ENCODE assay signal across 16 cellular contexts in the genomic region with DNA sequence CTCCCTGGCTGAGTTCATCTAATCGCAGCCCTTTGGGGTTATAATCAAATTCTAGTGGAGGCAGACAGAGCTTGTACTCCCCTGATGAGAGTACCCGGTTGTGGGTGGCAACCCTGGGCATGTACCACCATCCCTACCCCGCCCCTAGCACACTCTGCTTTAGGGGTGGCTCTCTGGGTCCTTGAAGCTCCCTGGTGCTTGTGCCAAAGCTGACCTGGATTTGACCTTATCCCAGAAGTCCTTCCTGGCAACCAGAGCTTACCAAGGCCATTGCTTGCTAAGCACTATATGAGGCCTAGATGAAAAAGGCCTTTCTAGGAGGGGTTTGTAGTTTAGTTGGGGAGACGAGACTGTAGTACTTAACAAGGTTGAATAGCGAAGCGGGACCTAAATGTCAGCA.
DNase-seq lines count a peak whose midpoint lies in the region; ATAC-seq and TF ChIP-seq lines count a peak whose summit lies in the region.
"Had no signal": no experiment of that assay in that cellular context is flagged by ENCODE, and none has a peak within 500 bp of the region (broad histone marks: within the 10 kb centered on the region; RNA-seq: fewer than 3 reads in every experiment).

No MANE protein-coding gene starts in this region.

- TF ChIP-seq RAD21 in IMR-90 (IDR thresholded peaks at IDR 0.05; ENCODE audit: low read length), result no peak

- H3K4me3 ChIP-seq in IMR-90 (ENCODE audit: insufficient read depth, low read depth, low read length), result no peak overlapping the region
- no peak overlapping the region for H3K4me3 ChIP-seq in mesendoderm (ENCODE audit: low read length)
- H3K4me3 ChIP-seq in stomach, result no peak overlapping the region
- H3K4me3 ChIP-seq: lung had no signal

- TF ChIP-seq CTCF in IMR-90 (conservative IDR thresholded peaks at IDR 0.05; ENCODE audit: low read depth, low read length) (no peak), stomach (IDR thresholded peaks at IDR 0.05) (no peak)

- H3K36me3 ChIP-seq in IMR-90 (ENCODE audit: control insufficient read depth, insufficient read depth, low read length) (no peaks in the 10 kb centered on the region), mesendoderm (ENCODE audit: control insufficient read depth, insufficient read depth, low read length) (no peaks in the 10 kb centered on the region), stomach (peaks cover 5 to 59% (median 44%) of the 10 kb centered on the region in 4 donors)

- no peak overlapping the region for H2BK20ac ChIP-seq in IMR-90 (ENCODE audit: low read depth, low read length)

- POLR2A ChIA-PET in IMR-90 (lab: Charles Lee; ENCODE audit: unreplicated experiment), result no interaction called here

- H3K27ac ChIP-seq in IMR-90 (ENCODE audit: insufficient read depth, low read length) (no peak overlapping the region), mesendoderm (ENCODE audit: low read depth, low read length) (no peak overlapping the region), stomach (peak overlapping the region in 4 of 5 donors; percentile 50 to 83 (median 64))

- H4K91ac ChIP-seq in IMR-90 (ENCODE audit: insufficient read depth, low read depth, low read length), result no peak overlapping the region

- H4K20me1 ChIP-seq in IMR-90 (ENCODE audit: insufficient read depth, low read length), result no peaks in the 10 kb centered on the region

- 93% methylated on average over 2 of the region's 6 CpGs; no CpG with 5 or more reads in 1 of the 2 experiments for WGBS in IMR-90 (ENCODE audit: extremely low coverage in 2 of 2, insufficient read length in 1 of 2), 2 experiments
- no CpG with 5 or more reads among the region's 6 CpGs for WGBS in mesendoderm (ENCODE audit: extremely low coverage, insufficient coverage, low lambda C conversion rate)
- 84 to 95% (median 92%) methylated on average over 6 of the region's 6 CpGs for WGBS in stomach, 5 donors

- no peak overlapping the region for H3K4me3 Mint-ChIP-seq in dendritic cell treated with granulocyte-macrophage colony-stimulating factor and Interleukin-4, amounts not matched to agents 40 ng/mL and 50 ng/mL, for 4 days
- H3K4me3 Mint-ChIP-seq: activated CD8-positive, alpha-beta T cell treated with anti-CD3 and anti-CD28 coated beads, Interleukin-2, amount 10 ng/mL, durations not matched to agents 7 days and 5 days had no signal

- DNase-seq in IMR-90 (no peak), mesendoderm (no peak), stomach (no peak), NCI-H1417 treated with DMSO at 0.1 percent for 48 hours (lab: John Stamatoyannopoulos, UW) (no peak)
- no peak for DNase-seq in activated CD8-positive, alpha-beta memory T cell treated with anti-CD3 and anti-CD28 coated beads, Interleukin-2, amount 50 U/mL, for 4 hours
- no peak for DNase-seq in stimulated activated naive CD4-positive, alpha-beta T cell treated with Interleukin-2 at 50 U/mL for 16 hours (lab: John Stamatoyannopoulos, UW)
- DNase-seq: activated CD8-positive, alpha-beta T cell treated with anti-CD3 and anti-CD28 coated beads, Interleukin-2, amount 10 ng/mL, durations not matched to agents 7 days and 5 days; activated gamma-delta T cell treated with Interleukin-2 at 50 U/mL for 16 hours; DMS153; NCI-H2029 treated with DMSO at 0.1 percent for 48 hours; NCI-H748 treated with DMSO at 0.1 percent for 48 hours; stimulated activated CD4-positive, alpha-beta T cell treated with anti-CD3 and anti-CD28 coated beads, Interleukin-15, amount 100 ng/mL, for 24 hours had no signal

- ATAC-seq in IMR-90 (ENCODE audit: low read depth), result no peak
- no peak for ATAC-seq in GM18867 (IDR thresholded peaks at IDR 0.05; ENCODE audit: unreplicated experiment)
- ATAC-seq: activated CD8-positive, alpha-beta T cell treated with anti-CD3 and anti-CD28 coated beads, Interleukin-2, amount 10 ng/mL, durations not matched to agents 7 days and 5 days; esophagus mucosa had no signal

- BruUV-seq in IMR-90 (replicated peaks; lab: Mats Ljungman, UMichigan), result no TSS peak

- no peaks in the 10 kb centered on the region for H3K9me1 ChIP-seq in IMR-90 (ENCODE audit: insufficient read depth, low read length)

- H2AK9ac ChIP-seq in IMR-90 (replicated peaks; ENCODE audit: low read depth, low read length, poor library complexity), result no peak overlapping the region

- H3K27ac Mint-ChIP-seq in dendritic cell treated with granulocyte-macrophage colony-stimulating factor and Interleukin-4, amounts not matched to agents 40 ng/mL and 50 ng/mL, for 4 days, result peak overlapping the region; percentile 55
- H3K27ac Mint-ChIP-seq: activated CD8-positive, alpha-beta T cell treated with anti-CD3 and anti-CD28 coated beads, Interleukin-2, amount 10 ng/mL, durations not matched to agents 7 days and 5 days had no signal

- H3K4me2 ChIP-seq in IMR-90 (ENCODE audit: low read depth, low read length) (no peak overlapping the region), mesendoderm (ENCODE audit: low read length) (no peak overlapping the region)

- no peak overlapping the region for H4K8ac ChIP-seq in IMR-90 (ENCODE audit: low read depth in 2 of 2, low read length in 2 of 2)
- H4K8ac ChIP-seq in mesendoderm (ENCODE audit: low read depth, low read length), result no peak overlapping the region

- peaks cover 38% of the 10 kb centered on the region for H3K4me1 Mint-ChIP-seq in dendritic cell treated with granulocyte-macrophage colony-stimulating factor and Interleukin-4, amounts not matched to agents 40 ng/mL and 50 ng/mL, for 4 days (ENCODE audit: low read depth)

- H2AFZ ChIP-seq in IMR-90 (replicated peaks; ENCODE audit: low read length, poor library complexity), result peak overlapping the region; percentile 4

- no peak for TF ChIP-seq POLR2A in IMR-90 (IDR thresholded peaks at IDR 0.05; ENCODE audit: low read depth, low read length)
- no peak for TF ChIP-seq POLR2A in stomach (IDR thresholded peaks at IDR 0.05)

- H2BK15ac ChIP-seq in IMR-90 (ENCODE audit: low read depth, low read length), result no peak overlapping the region
- H2BK15ac ChIP-seq in mesendoderm (replicated peaks; ENCODE audit: low read depth), result no peak overlapping the region

- H2AK5ac ChIP-seq in IMR-90 (ENCODE audit: low read depth, low read length) (peak overlapping the region; percentile 12; the same call in 1 of the 2 replicates), mesendoderm (ENCODE audit: low read length) (no peak overlapping the region)

- H3K36me3 Mint-ChIP-seq in dendritic cell treated with granulocyte-macrophage colony-stimulating factor and Interleukin-4, amounts not matched to agents 40 ng/mL and 50 ng/mL, for 4 days (ENCODE audit: low read depth), result no peaks in the 10 kb centered on the region

- no peak for TF ChIP-seq EP300 in stomach (IDR thresholded peaks at IDR 0.05)

- intact Hi-C loops in IMR-90 (cut with micrococcal nuclease) (no loop called here), stomach (cut with DNase I; ENCODE audit: low total_unique reads) (no loop called here)
- intact Hi-C loops in dendritic cell treated with granulocyte-macrophage colony-stimulating factor and Interleukin-4, amounts not matched to agents 40 ng/mL and 50 ng/mL, for 4 days (cut with micrococcal nuclease), result no loop called here

- no peak overlapping the region; the same call in 1 of the 2 replicates for H4K5ac ChIP-seq in IMR-90 (ENCODE audit: low read depth, low read length)
- H4K5ac ChIP-seq in mesendoderm (ENCODE audit: low read length), result no peak overlapping the region

- H3K79me1 ChIP-seq in IMR-90 (ENCODE audit: low read depth in 1 of 2, low read length in 2 of 2), result no peaks in the 10 kb centered on the region
- H3K79me1 ChIP-seq in mesendoderm (ENCODE audit: low read length), result no peaks in the 10 kb centered on the region

- no peak overlapping the region for H3K9ac ChIP-seq in IMR-90 (ENCODE audit: low read depth, low read length)
- H3K9ac ChIP-seq in mesendoderm (ENCODE audit: low read length), result no peak overlapping the region

- in situ Hi-C loops in IMR-90 (cut with MboI; ENCODE audit: low sequenced_read_pairs), result no loop called here

- H2BK120ac ChIP-seq in IMR-90 (ENCODE audit: low read depth, low read length), result no peak overlapping the region
- H2BK120ac ChIP-seq in mesendoderm (ENCODE audit: low read depth, low read length), result no peak overlapping the region

- H3K4ac ChIP-seq in IMR-90 (ENCODE audit: low read depth, low read length), result no peak overlapping the region
- no peak overlapping the region for H3K4ac ChIP-seq in mesendoderm (ENCODE audit: low read depth, low read length)

- H3K56ac ChIP-seq in IMR-90 (ENCODE audit: extremely low read depth, insufficient read depth, low read length) (no peak overlapping the region), mesendoderm (ENCODE audit: low read length) (peak overlapping the region; percentile 22)

- H3K27me3 Mint-ChIP-seq in dendritic cell treated with granulocyte-macrophage colony-stimulating factor and Interleukin-4, amounts not matched to agents 40 ng/mL and 50 ng/mL, for 4 days, result no peaks in the 10 kb centered on the region

- H3K79me2 ChIP-seq in mesendoderm (ENCODE audit: control insufficient read depth, insufficient read depth, low read length), result no peaks in the 10 kb centered on the region

- CTCF ChIA-PET in IMR-90 (lab: Yijun Ruan, JAX), result interaction anchor here (0.7 kb wide), 1 partner anchor 16 kb away, joined by 3 read pairs; no protein-coding TSS in a partner anchor

- H2BK5ac ChIP-seq in IMR-90 (ENCODE audit: low read depth, low read length, poor library complexity, severe bottlenecking), result no peak overlapping the region
- H2BK5ac ChIP-seq in mesendoderm (ENCODE audit: low read length), result no peak overlapping the region

- H3K23ac ChIP-seq in IMR-90 (ENCODE audit: low read depth, low read length) (no peak overlapping the region), mesendoderm (ENCODE audit: low read length) (no peak overlapping the region)

- no peaks in the 10 kb centered on the region for H3K4me1 ChIP-seq in IMR-90 (ENCODE audit: control insufficient read depth, insufficient read depth, low read length)
- H3K4me1 ChIP-seq in mesendoderm (ENCODE audit: control insufficient read depth, low read depth, low read length), result no peaks in the 10 kb centered on the region
- H3K4me1 ChIP-seq in stomach, result peaks cover 0 to 45% (median 21%) of the 10 kb centered on the region in 4 donors

- H3K18ac ChIP-seq in IMR-90 (ENCODE audit: low read depth, low read length) (no peak overlapping the region), mesendoderm (ENCODE audit: low read length) (no peak overlapping the region)

- dilution Hi-C loops in IMR-90 (cut with HindIII; ENCODE audit: low sequenced_read_pairs, unreplicated experiment), result no loop called here

- H3K27me3 ChIP-seq in IMR-90 (ENCODE audit: control insufficient read depth, insufficient read depth, low read length), result no peaks in the 10 kb centered on the region
- H3K27me3 ChIP-seq in mesendoderm (ENCODE audit: insufficient read depth, low read length, poor library complexity), result no peaks in the 10 kb centered on the region
- H3K27me3 ChIP-seq in stomach, result no peaks in the 10 kb centered on the region

- no peak overlapping the region for H3K14ac ChIP-seq in IMR-90 (replicated peaks; ENCODE audit: low read depth, low read length)

- H3K9me3 Mint-ChIP-seq in dendritic cell treated with granulocyte-macrophage colony-stimulating factor and Interleukin-4, amounts not matched to agents 40 ng/mL and 50 ng/mL, for 4 days, result no peaks in the 10 kb centered on the region

- H3K9me3 ChIP-seq in IMR-90 (ENCODE audit: control insufficient read depth, insufficient read depth, low read length) (no peaks in the 10 kb centered on the region), stomach (no peaks in the 10 kb centered on the region)

TF ChIP-seq in IMR-90, 13 proteins besides CTCF, POLR2A, EP300 and RAD21 (continues in another document):
- TF ChIP-seq NFE2L2 (IDR thresholded peaks at IDR 0.05; ENCODE audit: low read depth, low read length), result no peak

Comparison
In these comparisons a context has a peak if more than half of its experiments do, and no peak if none do; other contexts are left out.
1. H3K27ac ChIP-seq: peak in stomach (4 of 5); none in IMR-90 (single experiment) and mesendoderm (single experiment).